In the genomic region with DNA sequence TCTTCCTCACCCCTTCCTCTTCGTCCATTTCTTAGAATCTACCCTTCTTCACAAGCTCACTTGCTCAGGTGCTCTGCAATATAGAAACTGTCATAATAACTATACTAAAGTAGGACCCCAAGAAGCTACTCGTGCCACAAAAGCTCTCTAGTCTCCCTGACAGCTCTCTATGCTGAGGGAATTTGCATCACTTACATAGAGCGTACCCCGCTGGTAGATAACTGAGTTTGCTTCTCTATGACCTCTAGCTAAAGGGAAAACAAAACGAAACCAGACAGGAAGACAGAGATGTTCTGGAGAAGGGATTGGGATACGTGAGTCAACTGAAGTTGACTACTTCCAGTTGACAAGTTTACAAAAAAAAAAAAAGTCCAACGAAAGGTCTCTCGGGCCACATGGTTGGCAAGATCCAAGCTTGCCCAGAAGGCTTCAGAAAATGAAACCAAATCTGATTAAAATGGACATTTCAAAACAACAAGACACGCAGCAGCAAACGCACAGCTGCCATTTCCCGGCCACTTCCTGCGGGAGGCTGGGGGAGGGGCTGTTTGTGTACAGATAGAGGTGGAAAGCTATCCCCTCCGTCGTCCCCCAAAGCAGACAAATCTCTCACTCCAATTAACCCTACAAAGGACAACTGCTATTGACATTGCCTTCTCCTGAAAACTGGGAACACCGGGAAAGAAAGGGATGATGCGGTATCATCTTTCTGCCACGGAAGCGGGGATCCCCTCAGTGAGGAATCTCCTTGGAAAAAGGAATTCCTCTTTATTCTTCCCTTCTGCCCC, we compare ENCODE assay signal across 1 cellular context.
TF ChIP-seq lines count a peak whose summit lies in the region.

No MANE protein-coding gene starts in this region.

TF ChIP-seq in HepG2, 621 proteins besides CTCF, POLR2A, EP300 and RAD21 (continued from another document and continues in another):
- TF ChIP-seq, protein P1, sequence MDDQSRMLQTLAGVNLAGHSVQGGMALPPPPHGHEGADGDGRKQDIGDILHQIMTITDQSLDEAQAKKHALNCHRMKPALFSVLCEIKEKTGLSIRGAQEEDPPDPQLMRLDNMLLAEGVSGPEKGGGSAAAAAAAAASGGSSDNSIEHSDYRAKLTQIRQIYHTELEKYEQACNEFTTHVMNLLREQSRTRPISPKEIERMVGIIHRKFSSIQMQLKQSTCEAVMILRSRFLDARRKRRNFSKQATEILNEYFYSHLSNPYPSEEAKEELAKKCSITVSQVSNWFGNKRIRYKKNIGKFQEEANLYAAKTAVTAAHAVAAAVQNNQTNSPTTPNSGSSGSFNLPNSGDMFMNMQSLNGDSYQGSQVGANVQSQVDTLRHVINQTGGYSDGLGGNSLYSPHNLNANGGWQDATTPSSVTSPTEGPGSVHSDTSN (CRISPR knock-in tag; IDR thresholded peaks at IDR 0.05; ENCODE audit: borderline replicate concordance): no peak
- TF ChIP-seq ZNF552 (CRISPR knock-in tag; IDR thresholded peaks at IDR 0.05; ENCODE audit: borderline replicate concordance) (no peak), PITX1 (CRISPR knock-in tag; IDR thresholded peaks at IDR 0.05) (no peak), ZNF180 (CRISPR knock-in tag; IDR thresholded peaks at IDR 0.05; ENCODE audit: borderline replicate concordance, low read depth) (no peak), FOXJ3 (CRISPR knock-in tag; IDR thresholded peaks at IDR 0.05; ENCODE audit: borderline replicate concordance) (no peak), HMGXB4 (CRISPR knock-in tag; IDR thresholded peaks at IDR 0.05; ENCODE audit: borderline replicate concordance in 1 of 2, low read depth in 1 of 2) (peak in 1 of 2 experiments; percentile 26; a peak in 2 of 4 replicates), THAP8 (CRISPR knock-in tag; IDR thresholded peaks at IDR 0.05; ENCODE audit: borderline replicate concordance) (no peak), PLSCR1 (CRISPR knock-in tag; IDR thresholded peaks at IDR 0.05; ENCODE audit: borderline replicate concordance) (no peak), REXO4 (CRISPR knock-in tag; IDR thresholded peaks at IDR 0.05; ENCODE audit: borderline replicate concordance) (no peak), NBN (conservative IDR thresholded peaks at IDR 0.05) (no peak), ZNF256 (CRISPR knock-in tag; conservative IDR thresholded peaks at IDR 0.05) (no peak), XRCC5 (optimal IDR thresholded peaks at IDR 0.05; ENCODE audit: low read length) (no peak), CENPT (CRISPR knock-in tag; IDR thresholded peaks at IDR 0.05; ENCODE audit: low read depth) (no peak), ZKSCAN8 (CRISPR knock-in tag; IDR thresholded peaks at IDR 0.05; ENCODE audit: borderline replicate concordance) (no peak), KMT2A (CRISPR knock-in tag; IDR thresholded peaks at IDR 0.05) (0 out of 2 replicates have a peak, but pooled peaks have one; percentile 64), RARA (CRISPR knock-in tag; IDR thresholded peaks at IDR 0.05) (no peak), FOXO4 (CRISPR knock-in tag; conservative IDR thresholded peaks at IDR 0.05) (no peak), MTERF4 (CRISPR knock-in tag; IDR thresholded peaks at IDR 0.05) (no peak), NFRKB (IDR thresholded peaks at IDR 0.05) (no peak), ZNF564 (CRISPR knock-in tag; IDR thresholded peaks at IDR 0.05) (no peak)
- TF ChIP-seq, protein P2, sequence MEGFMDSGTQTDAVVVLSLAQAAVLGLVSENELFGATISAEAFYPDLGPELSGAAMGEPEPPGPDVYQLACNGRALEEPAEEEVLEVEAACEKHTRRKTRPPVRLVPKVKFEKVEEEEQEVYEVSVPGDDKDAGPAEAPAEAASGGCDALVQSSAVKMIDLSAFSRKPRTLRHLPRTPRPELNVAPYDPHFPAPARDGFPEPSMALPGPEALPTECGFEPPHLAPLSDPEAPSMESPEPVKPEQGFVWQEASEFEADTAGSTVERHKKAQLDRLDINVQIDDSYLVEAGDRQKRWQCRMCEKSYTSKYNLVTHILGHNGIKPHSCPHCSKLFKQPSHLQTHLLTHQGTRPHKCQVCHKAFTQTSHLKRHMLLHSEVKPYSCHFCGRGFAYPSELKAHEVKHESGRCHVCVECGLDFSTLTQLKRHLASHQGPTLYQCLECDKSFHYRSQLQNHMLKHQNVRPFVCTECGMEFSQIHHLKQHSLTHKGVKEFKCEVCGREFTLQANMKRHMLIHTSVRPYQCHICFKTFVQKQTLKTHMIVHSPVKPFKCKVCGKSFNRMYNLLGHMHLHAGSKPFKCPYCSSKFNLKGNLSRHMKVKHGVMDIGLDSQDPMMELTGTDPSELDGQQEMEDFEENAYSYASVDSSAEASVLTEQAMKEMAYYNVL (CRISPR knock-in tag; IDR thresholded peaks at IDR 0.05; ENCODE audit: borderline replicate concordance): no peak
- TF ChIP-seq, protein P3, sequence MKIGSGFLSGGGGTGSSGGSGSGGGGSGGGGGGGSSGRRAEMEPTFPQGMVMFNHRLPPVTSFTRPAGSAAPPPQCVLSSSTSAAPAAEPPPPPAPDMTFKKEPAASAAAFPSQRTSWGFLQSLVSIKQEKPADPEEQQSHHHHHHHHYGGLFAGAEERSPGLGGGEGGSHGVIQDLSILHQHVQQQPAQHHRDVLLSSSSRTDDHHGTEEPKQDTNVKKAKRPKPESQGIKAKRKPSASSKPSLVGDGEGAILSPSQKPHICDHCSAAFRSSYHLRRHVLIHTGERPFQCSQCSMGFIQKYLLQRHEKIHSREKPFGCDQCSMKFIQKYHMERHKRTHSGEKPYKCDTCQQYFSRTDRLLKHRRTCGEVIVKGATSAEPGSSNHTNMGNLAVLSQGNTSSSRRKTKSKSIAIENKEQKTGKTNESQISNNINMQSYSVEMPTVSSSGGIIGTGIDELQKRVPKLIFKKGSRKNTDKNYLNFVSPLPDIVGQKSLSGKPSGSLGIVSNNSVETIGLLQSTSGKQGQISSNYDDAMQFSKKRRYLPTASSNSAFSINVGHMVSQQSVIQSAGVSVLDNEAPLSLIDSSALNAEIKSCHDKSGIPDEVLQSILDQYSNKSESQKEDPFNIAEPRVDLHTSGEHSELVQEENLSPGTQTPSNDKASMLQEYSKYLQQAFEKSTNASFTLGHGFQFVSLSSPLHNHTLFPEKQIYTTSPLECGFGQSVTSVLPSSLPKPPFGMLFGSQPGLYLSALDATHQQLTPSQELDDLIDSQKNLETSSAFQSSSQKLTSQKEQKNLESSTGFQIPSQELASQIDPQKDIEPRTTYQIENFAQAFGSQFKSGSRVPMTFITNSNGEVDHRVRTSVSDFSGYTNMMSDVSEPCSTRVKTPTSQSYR (CRISPR knock-in tag; IDR thresholded peaks at IDR 0.05; ENCODE audit: borderline replicate concordance): peak; percentile 94
- TF ChIP-seq, protein P4, sequence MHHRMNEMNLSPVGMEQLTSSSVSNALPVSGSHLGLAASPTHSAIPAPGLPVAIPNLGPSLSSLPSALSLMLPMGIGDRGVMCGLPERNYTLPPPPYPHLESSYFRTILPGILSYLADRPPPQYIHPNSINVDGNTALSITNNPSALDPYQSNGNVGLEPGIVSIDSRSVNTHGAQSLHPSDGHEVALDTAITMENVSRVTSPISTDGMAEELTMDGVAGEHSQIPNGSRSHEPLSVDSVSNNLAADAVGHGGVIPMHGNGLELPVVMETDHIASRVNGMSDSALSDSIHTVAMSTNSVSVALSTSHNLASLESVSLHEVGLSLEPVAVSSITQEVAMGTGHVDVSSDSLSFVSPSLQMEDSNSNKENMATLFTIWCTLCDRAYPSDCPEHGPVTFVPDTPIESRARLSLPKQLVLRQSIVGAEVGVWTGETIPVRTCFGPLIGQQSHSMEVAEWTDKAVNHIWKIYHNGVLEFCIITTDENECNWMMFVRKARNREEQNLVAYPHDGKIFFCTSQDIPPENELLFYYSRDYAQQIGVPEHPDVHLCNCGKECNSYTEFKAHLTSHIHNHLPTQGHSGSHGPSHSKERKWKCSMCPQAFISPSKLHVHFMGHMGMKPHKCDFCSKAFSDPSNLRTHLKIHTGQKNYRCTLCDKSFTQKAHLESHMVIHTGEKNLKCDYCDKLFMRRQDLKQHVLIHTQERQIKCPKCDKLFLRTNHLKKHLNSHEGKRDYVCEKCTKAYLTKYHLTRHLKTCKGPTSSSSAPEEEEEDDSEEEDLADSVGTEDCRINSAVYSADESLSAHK (CRISPR knock-in tag; IDR thresholded peaks at IDR 0.05; ENCODE audit: borderline replicate concordance): no peak
- TF ChIP-seq, protein P5, sequence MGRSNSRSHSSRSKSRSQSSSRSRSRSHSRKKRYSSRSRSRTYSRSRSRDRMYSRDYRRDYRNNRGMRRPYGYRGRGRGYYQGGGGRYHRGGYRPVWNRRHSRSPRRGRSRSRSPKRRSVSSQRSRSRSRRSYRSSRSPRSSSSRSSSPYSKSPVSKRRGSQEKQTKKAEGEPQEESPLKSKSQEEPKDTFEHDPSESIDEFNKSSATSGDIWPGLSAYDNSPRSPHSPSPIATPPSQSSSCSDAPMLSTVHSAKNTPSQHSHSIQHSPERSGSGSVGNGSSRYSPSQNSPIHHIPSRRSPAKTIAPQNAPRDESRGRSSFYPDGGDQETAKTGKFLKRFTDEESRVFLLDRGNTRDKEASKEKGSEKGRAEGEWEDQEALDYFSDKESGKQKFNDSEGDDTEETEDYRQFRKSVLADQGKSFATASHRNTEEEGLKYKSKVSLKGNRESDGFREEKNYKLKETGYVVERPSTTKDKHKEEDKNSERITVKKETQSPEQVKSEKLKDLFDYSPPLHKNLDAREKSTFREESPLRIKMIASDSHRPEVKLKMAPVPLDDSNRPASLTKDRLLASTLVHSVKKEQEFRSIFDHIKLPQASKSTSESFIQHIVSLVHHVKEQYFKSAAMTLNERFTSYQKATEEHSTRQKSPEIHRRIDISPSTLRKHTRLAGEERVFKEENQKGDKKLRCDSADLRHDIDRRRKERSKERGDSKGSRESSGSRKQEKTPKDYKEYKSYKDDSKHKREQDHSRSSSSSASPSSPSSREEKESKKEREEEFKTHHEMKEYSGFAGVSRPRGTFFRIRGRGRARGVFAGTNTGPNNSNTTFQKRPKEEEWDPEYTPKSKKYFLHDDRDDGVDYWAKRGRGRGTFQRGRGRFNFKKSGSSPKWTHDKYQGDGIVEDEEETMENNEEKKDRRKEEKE (IDR thresholded peaks at IDR 0.05): no peak
- TF ChIP-seq, protein P6, sequence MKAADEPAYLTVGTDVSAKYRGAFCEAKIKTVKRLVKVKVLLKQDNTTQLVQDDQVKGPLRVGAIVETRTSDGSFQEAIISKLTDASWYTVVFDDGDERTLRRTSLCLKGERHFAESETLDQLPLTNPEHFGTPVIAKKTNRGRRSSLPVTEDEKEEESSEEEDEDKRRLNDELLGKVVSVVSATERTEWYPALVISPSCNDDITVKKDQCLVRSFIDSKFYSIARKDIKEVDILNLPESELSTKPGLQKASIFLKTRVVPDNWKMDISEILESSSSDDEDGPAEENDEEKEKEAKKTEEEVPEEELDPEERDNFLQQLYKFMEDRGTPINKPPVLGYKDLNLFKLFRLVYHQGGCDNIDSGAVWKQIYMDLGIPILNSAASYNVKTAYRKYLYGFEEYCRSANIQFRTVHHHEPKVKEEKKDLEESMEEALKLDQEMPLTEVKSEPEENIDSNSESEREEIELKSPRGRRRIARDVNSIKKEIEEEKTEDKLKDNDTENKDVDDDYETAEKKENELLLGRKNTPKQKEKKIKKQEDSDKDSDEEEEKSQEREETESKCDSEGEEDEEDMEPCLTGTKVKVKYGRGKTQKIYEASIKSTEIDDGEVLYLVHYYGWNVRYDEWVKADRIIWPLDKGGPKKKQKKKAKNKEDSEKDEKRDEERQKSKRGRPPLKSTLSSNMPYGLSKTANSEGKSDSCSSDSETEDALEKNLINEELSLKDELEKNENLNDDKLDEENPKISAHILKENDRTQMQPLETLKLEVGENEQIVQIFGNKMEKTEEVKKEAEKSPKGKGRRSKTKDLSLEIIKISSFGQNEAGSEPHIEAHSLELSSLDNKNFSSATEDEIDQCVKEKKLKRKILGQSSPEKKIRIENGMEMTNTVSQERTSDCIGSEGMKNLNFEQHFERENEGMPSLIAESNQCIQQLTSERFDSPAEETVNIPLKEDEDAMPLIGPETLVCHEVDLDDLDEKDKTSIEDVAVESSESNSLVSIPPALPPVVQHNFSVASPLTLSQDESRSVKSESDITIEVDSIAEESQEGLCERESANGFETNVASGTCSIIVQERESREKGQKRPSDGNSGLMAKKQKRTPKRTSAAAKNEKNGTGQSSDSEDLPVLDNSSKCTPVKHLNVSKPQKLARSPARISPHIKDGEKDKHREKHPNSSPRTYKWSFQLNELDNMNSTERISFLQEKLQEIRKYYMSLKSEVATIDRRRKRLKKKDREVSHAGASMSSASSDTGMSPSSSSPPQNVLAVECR (CRISPR knock-in tag; IDR thresholded peaks at IDR 0.05; ENCODE audit: borderline replicate concordance): peak; percentile 58
